1 cellular context compared by ENCODE assay signal in the genomic region with DNA sequence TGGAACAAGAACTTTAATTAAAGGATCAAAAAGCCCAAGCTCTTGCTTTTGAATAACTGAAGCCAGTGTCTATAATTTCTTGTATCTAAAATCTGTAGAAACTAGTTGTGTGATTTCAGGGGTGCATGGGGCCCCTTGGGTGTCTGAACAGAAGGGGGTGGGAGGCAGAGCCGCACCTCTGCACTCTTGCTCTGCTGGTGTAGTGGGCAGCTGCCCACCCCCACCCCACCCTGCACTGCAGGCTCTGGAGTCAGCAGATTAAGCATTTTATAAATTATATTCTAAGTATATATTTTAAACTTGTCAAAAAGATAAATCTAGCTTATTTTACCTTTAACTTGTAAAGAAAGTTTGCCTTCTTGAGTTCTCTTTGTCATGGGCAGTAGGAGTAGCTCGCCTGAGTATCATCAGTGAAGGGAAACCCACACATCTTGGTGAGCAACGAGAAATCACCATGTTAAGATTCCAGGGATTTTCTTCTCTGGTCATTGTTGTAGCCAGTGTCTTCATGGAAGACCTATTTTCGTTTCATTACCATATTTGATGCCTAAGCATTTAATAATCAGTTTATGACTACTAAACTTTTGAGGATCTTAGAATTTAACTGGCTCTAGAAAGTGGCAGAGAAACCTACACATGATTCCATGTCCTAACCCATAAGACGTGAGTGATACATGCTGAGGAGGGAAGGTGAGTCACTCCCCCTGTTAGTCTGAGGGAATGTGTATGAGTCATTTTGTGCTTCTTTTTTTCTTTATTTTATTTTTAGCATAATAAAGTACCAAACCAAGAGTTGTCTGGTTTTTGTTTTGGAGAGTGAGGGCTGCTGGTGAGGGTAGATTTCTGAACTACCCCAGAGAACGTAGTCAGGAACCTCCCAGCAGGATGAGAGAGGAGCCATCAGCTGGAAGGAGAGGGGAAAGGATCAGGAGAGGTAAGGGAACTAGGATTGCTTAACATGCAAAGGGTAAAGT.
TF ChIP-seq lines count a peak whose summit lies in the region.

No MANE protein-coding gene starts in this region.

TF ChIP-seq in HEK293, 187 proteins besides CTCF, POLR2A, EP300 and RAD21 (continued from another document):
- no peak for TF ChIP-seq ZNF776 (tag by site-specific recombination; IDR thresholded peaks at IDR 0.05; ENCODE audit: borderline replicate concordance)
- no peak for TF ChIP-seq ZNF266 (tag by site-specific recombination; IDR thresholded peaks at IDR 0.05; ENCODE audit: low read depth)
- TF ChIP-seq, protein P1, sequence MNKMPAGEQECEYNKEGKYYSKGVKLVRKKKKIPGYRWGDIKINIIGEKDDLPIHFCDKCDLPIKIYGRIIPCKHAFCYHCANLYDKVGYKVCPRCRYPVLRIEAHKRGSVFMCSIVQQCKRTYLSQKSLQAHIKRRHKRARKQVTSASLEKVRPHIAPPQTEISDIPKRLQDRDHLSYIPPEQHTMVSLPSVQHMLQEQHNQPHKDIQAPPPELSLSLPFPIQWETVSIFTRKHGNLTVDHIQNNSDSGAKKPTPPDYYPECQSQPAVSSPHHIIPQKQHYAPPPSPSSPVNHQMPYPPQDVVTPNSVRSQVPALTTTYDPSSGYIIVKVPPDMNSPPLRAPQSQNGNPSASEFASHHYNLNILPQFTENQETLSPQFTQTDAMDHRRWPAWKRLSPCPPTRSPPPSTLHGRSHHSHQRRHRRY (tag by site-specific recombination; IDR thresholded peaks at IDR 0.05) = no peak
- no peak for TF ChIP-seq ZBTB1 (tag by site-specific recombination; IDR thresholded peaks at IDR 0.05)
- no peak for TF ChIP-seq ZNF175 (tag by site-specific recombination; IDR thresholded peaks at IDR 0.05)
